In genomic region chr1:171654705-171655214, GRCh38 we compare ENCODE assay signal across 12 cellular contexts. TPM values are rescaled to one million over a fixed set of nuclear protein-coding genes. Genes with fewer than 3 reads are reported as not detected.
DNase-seq lines count a peak whose midpoint lies in the region; ATAC-seq, FAIRE-seq and TF ChIP-seq lines count a peak whose summit lies in the region.
"Had no signal": no experiment of that assay in that cellular context is flagged by ENCODE, and none has a peak within 500 bp of the region (broad histone marks: within the 10 kb centered on the region; RNA-seq: fewer than 3 reads in every experiment).

No MANE protein-coding gene starts in this region.

- no peak overlapping the region for H3K27ac Mint-ChIP-seq in CD4-positive, alpha-beta memory T cell
- H3K27ac Mint-ChIP-seq: T-cell had no signal

- no peaks in the 10 kb centered on the region for H3K27me3 ChIP-seq in CD4-positive, alpha-beta memory T cell (ENCODE audit: insufficient read depth, low read length)
- H3K27me3 ChIP-seq in brain microvascular endothelial cell (replicated peaks), result no peaks in the 10 kb centered on the region

- in situ Hi-C loops in brain microvascular endothelial cell (cut with HindIII; ENCODE audit: low pct_ligation_motif_present, low sequenced_read_pairs), result no loop called here

- no peak overlapping the region for H3K9ac ChIP-seq in kidney (ENCODE audit: low read length in 2 of 2)

- H3K4me3 Mint-ChIP-seq in CD4-positive, alpha-beta memory T cell, result peak overlapping the region in 5 of 8 donors; percentile 48 to 74 (median 66)

- H3K9me3 ChIP-seq in CD4-positive, alpha-beta memory T cell (ENCODE audit: control insufficient read depth in 1 of 2, low read length in 2 of 2), result no peaks in the 10 kb centered on the region
- H3K9me3 ChIP-seq in kidney (ENCODE audit: control insufficient read depth in 1 of 2, low read length in 2 of 2), result no peaks in the 10 kb centered on the region
- H3K9me3 ChIP-seq: mucosa of descending colon had no signal

- no peak overlapping the region for H3K4me3 ChIP-seq in CD4-positive, alpha-beta memory T cell (ENCODE audit: low read length in 2 of 2)
- H3K4me3 ChIP-seq in brain microvascular endothelial cell (ENCODE audit: low read depth, low read length) (no peak overlapping the region), kidney (ENCODE audit: low read length in 2 of 2) (peak overlapping the region in 1 of 2 donors; percentile 9)
- H3K4me3 ChIP-seq: mucosa of descending colon had no signal

- ATAC-seq in sciatic nerve, result peak; percentile 51
- ATAC-seq in HG03565 (IDR thresholded peaks at IDR 0.05; ENCODE audit: unreplicated experiment), result no peak
- ATAC-seq in HG03469 (IDR thresholded peaks at IDR 0.05; ENCODE audit: unreplicated experiment), result no peak
- ATAC-seq in HG03135 (IDR thresholded peaks at IDR 0.05; ENCODE audit: unreplicated experiment), result no peak
- no peak for ATAC-seq in GM21717 (IDR thresholded peaks at IDR 0.05; ENCODE audit: unreplicated experiment)

- H3K27ac ChIP-seq in CD4-positive, alpha-beta memory T cell (ENCODE audit: low read depth, low read length), result no peak overlapping the region
- H3K27ac ChIP-seq in brain microvascular endothelial cell, result peak overlapping the region; percentile 9
- peak overlapping the region; percentile 34 to 85 for H3K27ac ChIP-seq in kidney (ENCODE audit: low read depth in 2 of 2, low read length in 2 of 2)

- no peaks in the 10 kb centered on the region for H3K9me3 Mint-ChIP-seq in CD4-positive, alpha-beta memory T cell
- H3K9me3 Mint-ChIP-seq: T-cell had no signal

- no peak for DNase-seq in CD4-positive, alpha-beta memory T cell
- no peak for DNase-seq in brain microvascular endothelial cell
- no peak for DNase-seq in kidney
- DNase-seq in sciatic nerve (ENCODE audit: low spot score), result no peak
- DNase-seq: NCI-H1105 had no signal

- H3K4me1 ChIP-seq in CD4-positive, alpha-beta memory T cell (ENCODE audit: insufficient read depth, low read length), result peaks cover 12% of the 10 kb centered on the region
- H3K4me1 ChIP-seq in kidney (ENCODE audit: control insufficient read depth in 1 of 2, insufficient read depth in 1 of 2, low read depth in 1 of 2, low read length in 2 of 2), result peaks cover 8 to 18% of the 10 kb centered on the region in 2 donors

- H3K36me3 Mint-ChIP-seq in CD4-positive, alpha-beta memory T cell, result no peaks in the 10 kb centered on the region
- H3K36me3 Mint-ChIP-seq: T-cell had no signal

- H3K36me3 ChIP-seq in CD4-positive, alpha-beta memory T cell (ENCODE audit: insufficient read depth, low read length), result no peaks in the 10 kb centered on the region
- H3K36me3 ChIP-seq in brain microvascular endothelial cell (replicated peaks) (no peaks in the 10 kb centered on the region), kidney (ENCODE audit: control insufficient read depth in 1 of 2, insufficient read depth in 2 of 2, low read length in 2 of 2) (no peaks in the 10 kb centered on the region)

- peaks cover 5 to 11% of the 10 kb centered on the region in 2 donors for H3K27me3 Mint-ChIP-seq in CD4-positive, alpha-beta memory T cell

- intact Hi-C loops in CD4-positive, alpha-beta memory T cell (cut with micrococcal nuclease), result loop anchor here (1.0 kb wide), 2 partner anchors 87 to 331 kb away; no protein-coding TSS in a partner anchor
- intact Hi-C loops in kidney (cut with DNase I) (no loop called here), sciatic nerve (cut with DNase I) (no loop called here)

- FAIRE-seq in kidney (lab: Jason Lieb, UNC), result no peak

- POLR2A ChIA-PET in CD4-positive, alpha-beta memory T cell (lab: Charles Lee; ENCODE audit: partially characterized antibody), result interaction anchor here (1.7 kb wide), 1 partner anchor 9 kb away, joined by 4 read pairs; no protein-coding TSS in a partner anchor

- CTCF ChIA-PET in CD4-positive, alpha-beta memory T cell (lab: Charles Lee; ENCODE audit: partially characterized antibody), result interaction anchor here (0.7 to 2.8 kb wide), 11 partner anchors 8 to 337 kb away, joined by 3 to 15 read pairs (median 4); no protein-coding TSS in a partner anchor

- H3K4me1 Mint-ChIP-seq in CD4-positive, alpha-beta memory T cell, result peaks cover 9 to 13% (median 10%) of the 10 kb centered on the region in 4 donors

- TF ChIP-seq CTCF in brain microvascular endothelial cell (IDR thresholded peaks at IDR 0.05; ENCODE audit: low read depth, low read length, missing control alignments), result no peak
- no peak for TF ChIP-seq CTCF in kidney (IDR thresholded peaks at IDR 0.05; ENCODE audit: borderline replicate concordance, extremely low read depth, insufficient read depth)

RNA-seq across cellular contexts. Expression of gene MYOC, which starts 2.3 kb away (rescaled TPM):
- not detected for total RNA-seq in CD4-positive, alpha-beta memory T cell
- not detected for polyA plus RNA-seq in CD4-positive, alpha-beta memory T cell
- total RNA-seq in kidney, result 0.66 TPM
- not detected for polyA plus RNA-seq in kidney (ENCODE audit: insufficient read depth, low read depth, low replicate concordance)
- 117 TPM for total RNA-seq in sciatic nerve
- total RNA-seq: T-cell had no signal

RNA-seq across cellular contexts. Expression of gene MYOCOS, which starts 32.7 kb away (rescaled TPM):
- under 1 TPM; 0.20 to 0.22 TPM for total RNA-seq in CD4-positive, alpha-beta memory T cell
- polyA plus RNA-seq in CD4-positive, alpha-beta memory T cell, result not detected
- total RNA-seq in kidney, result 0.54 TPM
- 0.54 TPM for polyA plus RNA-seq in kidney (ENCODE audit: insufficient read depth, low read depth, low replicate concordance)
- total RNA-seq in sciatic nerve, result not detected
- total RNA-seq: mucosa of descending colon had no signal
- polyA plus RNA-seq: BJ had no signal

Comparison
In these comparisons a context has a peak if more than half of its experiments do, and no peak if none do; other contexts are left out.
1. RNA of gene MYOC, which starts 2.3 kb away (total RNA-seq): 117 TPM in sciatic nerve (single experiment); 0.66 TPM in kidney (single experiment) and not detected in CD4-positive, alpha-beta memory T cell; every median in the first group is over 10 times any median in the second.